In the genomic region with DNA sequence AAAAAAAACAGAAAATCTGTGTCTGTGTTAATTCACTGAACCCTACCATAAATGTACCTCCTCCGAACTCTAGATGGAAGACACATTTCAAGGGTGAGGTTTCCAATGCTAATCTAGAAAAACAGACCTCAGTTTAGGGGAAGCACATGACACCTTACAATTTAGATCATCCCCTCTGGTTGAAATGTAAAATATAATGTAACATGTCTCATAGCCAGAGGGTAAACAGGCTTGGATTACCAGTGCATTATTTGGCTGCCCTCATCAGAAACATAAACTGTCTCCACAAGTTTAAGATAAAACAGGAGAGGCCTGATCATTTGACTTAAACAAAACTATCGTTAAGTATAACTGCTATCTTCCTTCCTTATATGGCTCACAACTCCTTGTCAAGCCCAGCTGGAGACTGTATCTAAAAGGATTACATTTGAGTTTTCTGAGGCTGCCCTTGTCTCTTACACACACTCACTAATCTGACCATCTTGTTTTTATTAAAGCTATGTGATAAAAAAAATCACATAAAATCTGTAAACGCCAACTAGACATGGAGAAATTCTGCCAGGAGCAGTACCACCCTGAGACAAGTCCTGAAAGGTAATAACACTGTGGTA, we compare ENCODE assay signal across 1 cellular context.
TF ChIP-seq lines count a peak whose summit lies in the region.

No MANE protein-coding gene starts in this region.

TF ChIP-seq in H1, 55 proteins besides CTCF, POLR2A, EP300 and RAD21 (continued from another document):
- TF ChIP-seq ZNF274 (IDR thresholded peaks at IDR 0.05; ENCODE audit: borderline replicate concordance, extremely low read depth, low read length) (no peak), SP1 (IDR thresholded peaks at IDR 0.05; ENCODE audit: low read depth, low read length) (no peak), JUN (IDR thresholded peaks at IDR 0.05; ENCODE audit: low read depth, low read length) (no peak)
- TF ChIP-seq, protein P1, sequence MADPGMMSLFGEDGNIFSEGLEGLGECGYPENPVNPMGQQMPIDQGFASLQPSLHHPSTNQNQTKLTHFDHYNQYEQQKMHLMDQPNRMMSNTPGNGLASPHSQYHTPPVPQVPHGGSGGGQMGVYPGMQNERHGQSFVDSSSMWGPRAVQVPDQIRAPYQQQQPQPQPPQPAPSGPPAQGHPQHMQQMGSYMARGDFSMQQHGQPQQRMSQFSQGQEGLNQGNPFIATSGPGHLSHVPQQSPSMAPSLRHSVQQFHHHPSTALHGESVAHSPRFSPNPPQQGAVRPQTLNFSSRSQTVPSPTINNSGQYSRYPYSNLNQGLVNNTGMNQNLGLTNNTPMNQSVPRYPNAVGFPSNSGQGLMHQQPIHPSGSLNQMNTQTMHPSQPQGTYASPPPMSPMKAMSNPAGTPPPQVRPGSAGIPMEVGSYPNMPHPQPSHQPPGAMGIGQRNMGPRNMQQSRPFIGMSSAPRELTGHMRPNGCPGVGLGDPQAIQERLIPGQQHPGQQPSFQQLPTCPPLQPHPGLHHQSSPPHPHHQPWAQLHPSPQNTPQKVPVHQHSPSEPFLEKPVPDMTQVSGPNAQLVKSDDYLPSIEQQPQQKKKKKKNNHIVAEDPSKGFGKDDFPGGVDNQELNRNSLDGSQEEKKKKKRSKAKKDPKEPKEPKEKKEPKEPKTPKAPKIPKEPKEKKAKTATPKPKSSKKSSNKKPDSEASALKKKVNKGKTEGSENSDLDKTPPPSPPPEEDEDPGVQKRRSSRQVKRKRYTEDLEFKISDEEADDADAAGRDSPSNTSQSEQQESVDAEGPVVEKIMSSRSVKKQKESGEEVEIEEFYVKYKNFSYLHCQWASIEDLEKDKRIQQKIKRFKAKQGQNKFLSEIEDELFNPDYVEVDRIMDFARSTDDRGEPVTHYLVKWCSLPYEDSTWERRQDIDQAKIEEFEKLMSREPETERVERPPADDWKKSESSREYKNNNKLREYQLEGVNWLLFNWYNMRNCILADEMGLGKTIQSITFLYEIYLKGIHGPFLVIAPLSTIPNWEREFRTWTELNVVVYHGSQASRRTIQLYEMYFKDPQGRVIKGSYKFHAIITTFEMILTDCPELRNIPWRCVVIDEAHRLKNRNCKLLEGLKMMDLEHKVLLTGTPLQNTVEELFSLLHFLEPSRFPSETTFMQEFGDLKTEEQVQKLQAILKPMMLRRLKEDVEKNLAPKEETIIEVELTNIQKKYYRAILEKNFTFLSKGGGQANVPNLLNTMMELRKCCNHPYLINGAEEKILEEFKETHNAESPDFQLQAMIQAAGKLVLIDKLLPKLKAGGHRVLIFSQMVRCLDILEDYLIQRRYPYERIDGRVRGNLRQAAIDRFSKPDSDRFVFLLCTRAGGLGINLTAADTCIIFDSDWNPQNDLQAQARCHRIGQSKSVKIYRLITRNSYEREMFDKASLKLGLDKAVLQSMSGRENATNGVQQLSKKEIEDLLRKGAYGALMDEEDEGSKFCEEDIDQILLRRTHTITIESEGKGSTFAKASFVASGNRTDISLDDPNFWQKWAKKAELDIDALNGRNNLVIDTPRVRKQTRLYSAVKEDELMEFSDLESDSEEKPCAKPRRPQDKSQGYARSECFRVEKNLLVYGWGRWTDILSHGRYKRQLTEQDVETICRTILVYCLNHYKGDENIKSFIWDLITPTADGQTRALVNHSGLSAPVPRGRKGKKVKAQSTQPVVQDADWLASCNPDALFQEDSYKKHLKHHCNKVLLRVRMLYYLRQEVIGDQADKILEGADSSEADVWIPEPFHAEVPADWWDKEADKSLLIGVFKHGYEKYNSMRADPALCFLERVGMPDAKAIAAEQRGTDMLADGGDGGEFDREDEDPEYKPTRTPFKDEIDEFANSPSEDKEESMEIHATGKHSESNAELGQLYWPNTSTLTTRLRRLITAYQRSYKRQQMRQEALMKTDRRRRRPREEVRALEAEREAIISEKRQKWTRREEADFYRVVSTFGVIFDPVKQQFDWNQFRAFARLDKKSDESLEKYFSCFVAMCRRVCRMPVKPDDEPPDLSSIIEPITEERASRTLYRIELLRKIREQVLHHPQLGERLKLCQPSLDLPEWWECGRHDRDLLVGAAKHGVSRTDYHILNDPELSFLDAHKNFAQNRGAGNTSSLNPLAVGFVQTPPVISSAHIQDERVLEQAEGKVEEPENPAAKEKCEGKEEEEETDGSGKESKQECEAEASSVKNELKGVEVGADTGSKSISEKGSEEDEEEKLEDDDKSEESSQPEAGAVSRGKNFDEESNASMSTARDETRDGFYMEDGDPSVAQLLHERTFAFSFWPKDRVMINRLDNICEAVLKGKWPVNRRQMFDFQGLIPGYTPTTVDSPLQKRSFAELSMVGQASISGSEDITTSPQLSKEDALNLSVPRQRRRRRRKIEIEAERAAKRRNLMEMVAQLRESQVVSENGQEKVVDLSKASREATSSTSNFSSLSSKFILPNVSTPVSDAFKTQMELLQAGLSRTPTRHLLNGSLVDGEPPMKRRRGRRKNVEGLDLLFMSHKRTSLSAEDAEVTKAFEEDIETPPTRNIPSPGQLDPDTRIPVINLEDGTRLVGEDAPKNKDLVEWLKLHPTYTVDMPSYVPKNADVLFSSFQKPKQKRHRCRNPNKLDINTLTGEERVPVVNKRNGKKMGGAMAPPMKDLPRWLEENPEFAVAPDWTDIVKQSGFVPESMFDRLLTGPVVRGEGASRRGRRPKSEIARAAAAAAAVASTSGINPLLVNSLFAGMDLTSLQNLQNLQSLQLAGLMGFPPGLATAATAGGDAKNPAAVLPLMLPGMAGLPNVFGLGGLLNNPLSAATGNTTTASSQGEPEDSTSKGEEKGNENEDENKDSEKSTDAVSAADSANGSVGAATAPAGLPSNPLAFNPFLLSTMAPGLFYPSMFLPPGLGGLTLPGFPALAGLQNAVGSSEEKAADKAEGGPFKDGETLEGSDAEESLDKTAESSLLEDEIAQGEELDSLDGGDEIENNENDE (IDR thresholded peaks at IDR 0.05; ENCODE audit: insufficient replicate concordance, low read length), result no peak
